2 cellular contexts compared by ENCODE assay signal in the genomic region with DNA sequence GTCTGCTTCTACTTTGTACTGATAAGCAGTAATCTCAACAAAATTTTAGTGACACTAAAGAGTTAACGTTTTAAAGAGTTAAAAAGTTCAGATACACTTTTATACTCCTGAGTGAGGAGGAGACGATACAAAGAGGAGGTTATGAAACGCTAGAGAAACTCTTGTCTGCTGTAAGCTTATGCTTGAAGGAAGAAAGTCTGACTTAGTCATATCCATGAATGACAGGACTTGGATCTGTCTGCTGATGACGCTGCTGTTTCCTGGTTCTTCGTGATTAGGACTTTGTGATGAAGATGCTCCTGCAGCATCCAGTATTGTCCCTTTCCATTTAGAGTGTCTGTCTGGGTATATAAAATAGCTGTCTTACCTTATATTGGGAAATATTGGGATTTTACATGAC.
TF ChIP-seq lines count a peak whose summit lies in the region.

No MANE protein-coding gene starts in this region.

TF ChIP-seq in A549, 52 proteins besides CTCF, POLR2A, EP300 and RAD21:
- TF ChIP-seq HOXA7 (CRISPR knock-in tag; IDR thresholded peaks at IDR 0.05) (no peak), NFE2L2 (conservative IDR thresholded peaks at IDR 0.05; ENCODE audit: low read length) (no peak), CHD4 (IDR thresholded peaks at IDR 0.05; ENCODE audit: borderline replicate concordance) (no peak), RCOR1 (IDR thresholded peaks at IDR 0.05; ENCODE audit: low read depth, low read length) (no peak), KDM1A (IDR thresholded peaks at IDR 0.05; ENCODE audit: low read depth) (no peak), MYC (IDR thresholded peaks at IDR 0.05; ENCODE audit: borderline replicate concordance, low read length) (no peak), CHD2 (IDR thresholded peaks at IDR 0.05; ENCODE audit: low read length, partially characterized antibody) (no peak), CBX8 (IDR thresholded peaks at IDR 0.05) (no peak), SREBF2 (IDR thresholded peaks at IDR 0.05) (no peak), HOXB5 (CRISPR knock-in tag; IDR thresholded peaks at IDR 0.05) (no peak), TP53 (CRISPR knock-in tag; IDR thresholded peaks at IDR 0.05) (no peak), FOSL2 (IDR thresholded peaks at IDR 0.05) (no peak), FOSL2 (CRISPR knock-in tag; IDR thresholded peaks at IDR 0.05) (no peak)
- TF ChIP-seq, protein P1, sequence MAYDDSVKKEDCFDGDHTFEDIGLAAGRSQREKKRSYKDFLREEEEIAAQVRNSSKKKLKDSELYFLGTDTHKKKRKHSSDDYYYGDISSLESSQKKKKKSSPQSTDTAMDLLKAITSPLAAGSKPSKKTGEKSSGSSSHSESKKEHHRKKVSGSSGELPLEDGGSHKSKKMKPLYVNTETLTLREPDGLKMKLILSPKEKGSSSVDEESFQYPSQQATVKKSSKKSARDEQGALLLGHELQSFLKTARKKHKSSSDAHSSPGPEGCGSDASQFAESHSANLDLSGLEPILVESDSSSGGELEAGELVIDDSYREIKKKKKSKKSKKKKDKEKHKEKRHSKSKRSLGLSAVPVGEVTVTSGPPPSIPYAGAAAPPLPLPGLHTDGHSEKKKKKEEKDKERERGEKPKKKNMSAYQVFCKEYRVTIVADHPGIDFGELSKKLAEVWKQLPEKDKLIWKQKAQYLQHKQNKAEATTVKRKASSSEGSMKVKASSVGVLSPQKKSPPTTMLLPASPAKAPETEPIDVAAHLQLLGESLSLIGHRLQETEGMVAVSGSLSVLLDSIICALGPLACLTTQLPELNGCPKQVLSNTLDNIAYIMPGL (CRISPR knock-in tag; IDR thresholded peaks at IDR 0.05; ENCODE audit: borderline replicate concordance) = no peak
- TF ChIP-seq, protein P2, sequence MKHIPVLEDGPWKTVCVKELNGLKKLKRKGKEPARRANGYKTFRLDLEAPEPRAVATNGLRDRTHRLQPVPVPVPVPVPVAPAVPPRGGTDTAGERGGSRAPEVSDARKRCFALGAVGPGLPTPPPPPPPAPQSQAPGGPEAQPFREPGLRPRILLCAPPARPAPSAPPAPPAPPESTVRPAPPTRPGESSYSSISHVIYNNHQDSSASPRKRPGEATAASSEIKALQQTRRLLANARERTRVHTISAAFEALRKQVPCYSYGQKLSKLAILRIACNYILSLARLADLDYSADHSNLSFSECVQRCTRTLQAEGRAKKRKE (CRISPR knock-in tag; IDR thresholded peaks at IDR 0.05; ENCODE audit: low read depth) = no peak
- TF ChIP-seq, protein P3, sequence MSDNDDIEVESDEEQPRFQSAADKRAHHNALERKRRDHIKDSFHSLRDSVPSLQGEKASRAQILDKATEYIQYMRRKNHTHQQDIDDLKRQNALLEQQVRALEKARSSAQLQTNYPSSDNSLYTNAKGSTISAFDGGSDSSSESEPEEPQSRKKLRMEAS (IDR thresholded peaks at IDR 0.05) = no peak
- TF ChIP-seq, protein P4, sequence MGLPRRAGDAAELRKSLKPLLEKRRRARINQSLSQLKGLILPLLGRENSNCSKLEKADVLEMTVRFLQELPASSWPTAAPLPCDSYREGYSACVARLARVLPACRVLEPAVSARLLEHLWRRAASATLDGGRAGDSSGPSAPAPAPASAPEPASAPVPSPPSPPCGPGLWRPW (IDR thresholded peaks at IDR 0.05) = no peak

TF ChIP-seq in K562, 482 proteins besides CTCF, POLR2A, EP300 and RAD21 (continues in another document):
- no peak for TF ChIP-seq OTX1 (CRISPR knock-in tag; IDR thresholded peaks at IDR 0.05)
- no peak for TF ChIP-seq EP400 (IDR thresholded peaks at IDR 0.05)
- no peak for TF ChIP-seq TARDBP (IDR thresholded peaks at IDR 0.05)
- 0 out of 2 replicates have a peak, but pooled peaks have one; percentile 26 for TF ChIP-seq LEF1 (IDR thresholded peaks at IDR 0.05)
- TF ChIP-seq JUN (IDR thresholded peaks at IDR 0.05; ENCODE audit: borderline replicate concordance, low read depth, low read length) = peak; percentile 38; the same call in 1 of the 2 replicates
- TF ChIP-seq JUN (CRISPR knock-in tag; IDR thresholded peaks at IDR 0.05; ENCODE audit: borderline replicate concordance) = no peak
- TF ChIP-seq ZFP36 (IDR thresholded peaks at IDR 0.05; ENCODE audit: low read depth, low read length, partially characterized antibody) = peak; percentile 74
- TF ChIP-seq ATF1 (CRISPR knock-in tag; IDR thresholded peaks at IDR 0.05) = no peak
- TF ChIP-seq ATF1 (tag; IDR thresholded peaks at IDR 0.05) = peak; percentile 56; the same call in 1 of the 2 replicates
- TF ChIP-seq, protein P5, sequence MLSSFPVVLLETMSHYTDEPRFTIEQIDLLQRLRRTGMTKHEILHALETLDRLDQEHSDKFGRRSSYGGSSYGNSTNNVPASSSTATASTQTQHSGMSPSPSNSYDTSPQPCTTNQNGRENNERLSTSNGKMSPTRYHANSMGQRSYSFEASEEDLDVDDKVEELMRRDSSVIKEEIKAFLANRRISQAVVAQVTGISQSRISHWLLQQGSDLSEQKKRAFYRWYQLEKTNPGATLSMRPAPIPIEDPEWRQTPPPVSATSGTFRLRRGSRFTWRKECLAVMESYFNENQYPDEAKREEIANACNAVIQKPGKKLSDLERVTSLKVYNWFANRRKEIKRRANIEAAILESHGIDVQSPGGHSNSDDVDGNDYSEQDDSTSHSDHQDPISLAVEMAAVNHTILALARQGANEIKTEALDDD (IDR thresholded peaks at IDR 0.05) = peak; percentile 53
- peak; percentile 47 for TF ChIP-seq ELF1 (tag; IDR thresholded peaks at IDR 0.05)
- TF ChIP-seq MECOM (CRISPR knock-in tag; IDR thresholded peaks at IDR 0.05) = peak; percentile 83
- TF ChIP-seq, protein P6, sequence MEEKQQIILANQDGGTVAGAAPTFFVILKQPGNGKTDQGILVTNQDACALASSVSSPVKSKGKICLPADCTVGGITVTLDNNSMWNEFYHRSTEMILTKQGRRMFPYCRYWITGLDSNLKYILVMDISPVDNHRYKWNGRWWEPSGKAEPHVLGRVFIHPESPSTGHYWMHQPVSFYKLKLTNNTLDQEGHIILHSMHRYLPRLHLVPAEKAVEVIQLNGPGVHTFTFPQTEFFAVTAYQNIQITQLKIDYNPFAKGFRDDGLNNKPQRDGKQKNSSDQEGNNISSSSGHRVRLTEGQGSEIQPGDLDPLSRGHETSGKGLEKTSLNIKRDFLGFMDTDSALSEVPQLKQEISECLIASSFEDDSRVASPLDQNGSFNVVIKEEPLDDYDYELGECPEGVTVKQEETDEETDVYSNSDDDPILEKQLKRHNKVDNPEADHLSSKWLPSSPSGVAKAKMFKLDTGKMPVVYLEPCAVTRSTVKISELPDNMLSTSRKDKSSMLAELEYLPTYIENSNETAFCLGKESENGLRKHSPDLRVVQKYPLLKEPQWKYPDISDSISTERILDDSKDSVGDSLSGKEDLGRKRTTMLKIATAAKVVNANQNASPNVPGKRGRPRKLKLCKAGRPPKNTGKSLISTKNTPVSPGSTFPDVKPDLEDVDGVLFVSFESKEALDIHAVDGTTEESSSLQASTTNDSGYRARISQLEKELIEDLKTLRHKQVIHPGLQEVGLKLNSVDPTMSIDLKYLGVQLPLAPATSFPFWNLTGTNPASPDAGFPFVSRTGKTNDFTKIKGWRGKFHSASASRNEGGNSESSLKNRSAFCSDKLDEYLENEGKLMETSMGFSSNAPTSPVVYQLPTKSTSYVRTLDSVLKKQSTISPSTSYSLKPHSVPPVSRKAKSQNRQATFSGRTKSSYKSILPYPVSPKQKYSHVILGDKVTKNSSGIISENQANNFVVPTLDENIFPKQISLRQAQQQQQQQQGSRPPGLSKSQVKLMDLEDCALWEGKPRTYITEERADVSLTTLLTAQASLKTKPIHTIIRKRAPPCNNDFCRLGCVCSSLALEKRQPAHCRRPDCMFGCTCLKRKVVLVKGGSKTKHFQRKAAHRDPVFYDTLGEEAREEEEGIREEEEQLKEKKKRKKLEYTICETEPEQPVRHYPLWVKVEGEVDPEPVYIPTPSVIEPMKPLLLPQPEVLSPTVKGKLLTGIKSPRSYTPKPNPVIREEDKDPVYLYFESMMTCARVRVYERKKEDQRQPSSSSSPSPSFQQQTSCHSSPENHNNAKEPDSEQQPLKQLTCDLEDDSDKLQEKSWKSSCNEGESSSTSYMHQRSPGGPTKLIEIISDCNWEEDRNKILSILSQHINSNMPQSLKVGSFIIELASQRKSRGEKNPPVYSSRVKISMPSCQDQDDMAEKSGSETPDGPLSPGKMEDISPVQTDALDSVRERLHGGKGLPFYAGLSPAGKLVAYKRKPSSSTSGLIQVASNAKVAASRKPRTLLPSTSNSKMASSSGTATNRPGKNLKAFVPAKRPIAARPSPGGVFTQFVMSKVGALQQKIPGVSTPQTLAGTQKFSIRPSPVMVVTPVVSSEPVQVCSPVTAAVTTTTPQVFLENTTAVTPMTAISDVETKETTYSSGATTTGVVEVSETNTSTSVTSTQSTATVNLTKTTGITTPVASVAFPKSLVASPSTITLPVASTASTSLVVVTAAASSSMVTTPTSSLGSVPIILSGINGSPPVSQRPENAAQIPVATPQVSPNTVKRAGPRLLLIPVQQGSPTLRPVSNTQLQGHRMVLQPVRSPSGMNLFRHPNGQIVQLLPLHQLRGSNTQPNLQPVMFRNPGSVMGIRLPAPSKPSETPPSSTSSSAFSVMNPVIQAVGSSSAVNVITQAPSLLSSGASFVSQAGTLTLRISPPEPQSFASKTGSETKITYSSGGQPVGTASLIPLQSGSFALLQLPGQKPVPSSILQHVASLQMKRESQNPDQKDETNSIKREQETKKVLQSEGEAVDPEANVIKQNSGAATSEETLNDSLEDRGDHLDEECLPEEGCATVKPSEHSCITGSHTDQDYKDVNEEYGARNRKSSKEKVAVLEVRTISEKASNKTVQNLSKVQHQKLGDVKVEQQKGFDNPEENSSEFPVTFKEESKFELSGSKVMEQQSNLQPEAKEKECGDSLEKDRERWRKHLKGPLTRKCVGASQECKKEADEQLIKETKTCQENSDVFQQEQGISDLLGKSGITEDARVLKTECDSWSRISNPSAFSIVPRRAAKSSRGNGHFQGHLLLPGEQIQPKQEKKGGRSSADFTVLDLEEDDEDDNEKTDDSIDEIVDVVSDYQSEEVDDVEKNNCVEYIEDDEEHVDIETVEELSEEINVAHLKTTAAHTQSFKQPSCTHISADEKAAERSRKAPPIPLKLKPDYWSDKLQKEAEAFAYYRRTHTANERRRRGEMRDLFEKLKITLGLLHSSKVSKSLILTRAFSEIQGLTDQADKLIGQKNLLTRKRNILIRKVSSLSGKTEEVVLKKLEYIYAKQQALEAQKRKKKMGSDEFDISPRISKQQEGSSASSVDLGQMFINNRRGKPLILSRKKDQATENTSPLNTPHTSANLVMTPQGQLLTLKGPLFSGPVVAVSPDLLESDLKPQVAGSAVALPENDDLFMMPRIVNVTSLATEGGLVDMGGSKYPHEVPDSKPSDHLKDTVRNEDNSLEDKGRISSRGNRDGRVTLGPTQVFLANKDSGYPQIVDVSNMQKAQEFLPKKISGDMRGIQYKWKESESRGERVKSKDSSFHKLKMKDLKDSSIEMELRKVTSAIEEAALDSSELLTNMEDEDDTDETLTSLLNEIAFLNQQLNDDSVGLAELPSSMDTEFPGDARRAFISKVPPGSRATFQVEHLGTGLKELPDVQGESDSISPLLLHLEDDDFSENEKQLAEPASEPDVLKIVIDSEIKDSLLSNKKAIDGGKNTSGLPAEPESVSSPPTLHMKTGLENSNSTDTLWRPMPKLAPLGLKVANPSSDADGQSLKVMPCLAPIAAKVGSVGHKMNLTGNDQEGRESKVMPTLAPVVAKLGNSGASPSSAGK (IDR thresholded peaks at IDR 0.05) = no peak
- TF ChIP-seq, protein P7, sequence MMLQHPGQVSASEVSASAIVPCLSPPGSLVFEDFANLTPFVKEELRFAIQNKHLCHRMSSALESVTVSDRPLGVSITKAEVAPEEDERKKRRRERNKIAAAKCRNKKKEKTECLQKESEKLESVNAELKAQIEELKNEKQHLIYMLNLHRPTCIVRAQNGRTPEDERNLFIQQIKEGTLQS (IDR thresholded peaks at IDR 0.05) = peak; percentile 46; the same call in 1 of the 2 replicates
- TF ChIP-seq, protein P7 (CRISPR knock-in tag; conservative IDR thresholded peaks at IDR 0.05) = no peak
- TF ChIP-seq KDM1A (IDR thresholded peaks at IDR 0.05) = peak in 1 of 2 experiments; percentile 55; a peak in 3 of 4 replicates
- TF ChIP-seq CBFA2T3 (IDR thresholded peaks at IDR 0.05) = peak; percentile 68
- TF ChIP-seq RCOR1 (IDR thresholded peaks at IDR 0.05; ENCODE audit: borderline replicate concordance in 1 of 2, low read depth in 2 of 2, low read length in 2 of 2) = peak in 1 of 2 experiments; percentile 70; a peak in 2 of 4 replicates
- TF ChIP-seq, protein P8, sequence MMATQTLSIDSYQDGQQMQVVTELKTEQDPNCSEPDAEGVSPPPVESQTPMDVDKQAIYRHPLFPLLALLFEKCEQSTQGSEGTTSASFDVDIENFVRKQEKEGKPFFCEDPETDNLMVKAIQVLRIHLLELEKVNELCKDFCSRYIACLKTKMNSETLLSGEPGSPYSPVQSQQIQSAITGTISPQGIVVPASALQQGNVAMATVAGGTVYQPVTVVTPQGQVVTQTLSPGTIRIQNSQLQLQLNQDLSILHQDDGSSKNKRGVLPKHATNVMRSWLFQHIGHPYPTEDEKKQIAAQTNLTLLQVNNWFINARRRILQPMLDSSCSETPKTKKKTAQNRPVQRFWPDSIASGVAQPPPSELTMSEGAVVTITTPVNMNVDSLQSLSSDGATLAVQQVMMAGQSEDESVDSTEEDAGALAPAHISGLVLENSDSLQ (IDR thresholded peaks at IDR 0.05) = peak; percentile 91
- TF ChIP-seq, protein P9, sequence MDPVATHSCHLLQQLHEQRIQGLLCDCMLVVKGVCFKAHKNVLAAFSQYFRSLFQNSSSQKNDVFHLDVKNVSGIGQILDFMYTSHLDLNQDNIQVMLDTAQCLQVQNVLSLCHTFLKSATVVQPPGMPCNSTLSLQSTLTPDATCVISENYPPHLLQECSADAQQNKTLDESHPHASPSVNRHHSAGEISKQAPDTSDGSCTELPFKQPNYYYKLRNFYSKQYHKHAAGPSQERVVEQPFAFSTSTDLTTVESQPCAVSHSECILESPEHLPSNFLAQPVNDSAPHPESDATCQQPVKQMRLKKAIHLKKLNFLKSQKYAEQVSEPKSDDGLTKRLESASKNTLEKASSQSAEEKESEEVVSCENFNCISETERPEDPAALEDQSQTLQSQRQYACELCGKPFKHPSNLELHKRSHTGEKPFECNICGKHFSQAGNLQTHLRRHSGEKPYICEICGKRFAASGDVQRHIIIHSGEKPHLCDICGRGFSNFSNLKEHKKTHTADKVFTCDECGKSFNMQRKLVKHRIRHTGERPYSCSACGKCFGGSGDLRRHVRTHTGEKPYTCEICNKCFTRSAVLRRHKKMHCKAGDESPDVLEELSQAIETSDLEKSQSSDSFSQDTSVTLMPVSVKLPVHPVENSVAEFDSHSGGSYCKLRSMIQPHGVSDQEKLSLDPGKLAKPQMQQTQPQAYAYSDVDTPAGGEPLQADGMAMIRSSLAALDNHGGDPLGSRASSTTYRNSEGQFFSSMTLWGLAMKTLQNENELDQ (CRISPR knock-in tag; IDR thresholded peaks at IDR 0.05; ENCODE audit: borderline replicate concordance) = no peak
- no peak for TF ChIP-seq POLR2G (IDR thresholded peaks at IDR 0.05; ENCODE audit: low read depth, low read length)
- 0 out of 2 replicates have a peak, but pooled peaks have one; percentile 7 for TF ChIP-seq C11orf30 (IDR thresholded peaks at IDR 0.05; ENCODE audit: low read depth)
- peak; percentile 79 for TF ChIP-seq NFE2 (IDR thresholded peaks at IDR 0.05; ENCODE audit: low read depth)
- TF ChIP-seq ZNF165 (CRISPR knock-in tag; IDR thresholded peaks at IDR 0.05; ENCODE audit: borderline replicate concordance) = no peak
